14 cellular contexts compared by ENCODE assay signal in the genomic region with DNA sequence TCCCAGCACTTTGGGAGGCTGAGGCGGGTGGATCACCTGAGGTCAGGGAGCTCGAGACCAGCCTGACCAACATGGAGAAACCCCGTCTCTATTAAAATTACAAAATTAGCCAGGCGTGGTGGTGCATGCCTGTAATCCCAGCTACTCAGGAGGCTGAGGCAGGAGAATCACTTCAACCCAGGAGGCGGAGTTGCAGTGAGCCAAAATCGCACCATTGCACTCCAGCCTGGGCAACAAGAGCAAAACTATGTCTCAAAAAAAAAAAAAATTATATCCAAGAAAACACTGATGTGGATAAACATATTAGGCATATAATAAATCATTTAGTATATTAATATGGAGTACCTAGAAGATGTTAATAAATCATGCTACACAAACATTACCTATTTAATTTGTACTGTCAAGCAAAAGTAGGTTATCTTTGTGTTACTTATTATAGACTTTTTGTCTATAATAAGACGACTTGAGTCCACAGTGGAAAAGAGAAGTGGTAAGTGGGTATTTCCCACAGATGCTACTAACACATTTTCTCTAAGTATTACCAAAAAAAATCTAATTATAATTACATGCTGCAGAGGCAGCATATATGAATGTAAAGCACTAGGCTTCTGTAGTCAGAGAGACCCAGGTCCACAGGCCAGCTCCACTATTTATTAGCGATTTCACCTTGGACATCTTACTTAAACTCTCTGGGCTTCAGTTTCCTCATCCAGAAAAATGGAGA. TPM values are rescaled to one million over a fixed set of nuclear protein-coding genes. Genes with fewer than 3 reads are reported as not detected.
A peak's percentile ranks its signal among the peaks of the same experiment; 100 is the strongest.
DNase-seq lines count a peak whose midpoint lies in the region; ATAC-seq, FAIRE-seq and TF ChIP-seq lines count a peak whose summit lies in the region.
"Had no signal": no experiment of that assay in that cellular context is flagged by ENCODE, and none has a peak within 500 bp of the region (broad histone marks: within the 10 kb centered on the region; RNA-seq: fewer than 3 reads in every experiment).

No MANE protein-coding gene starts in this region.

- no peaks in the 10 kb centered on the region for H3K9me3 Mint-ChIP-seq in osteocyte (ENCODE audit: unreplicated experiment)
- H3K9me3 Mint-ChIP-seq: activated naive CD4-positive, alpha-beta T cell treated with anti-CD3 and anti-CD28 coated beads, Interleukin-2, amount 50 U/mL, for 72 hours; naive thymus-derived CD4-positive, alpha-beta T cell had no signal

- CTCF ChIA-PET in GM10248 (lab: Yijun Ruan, JAX), result interaction anchor here (1.2 to 15.0 kb wide), 9 partner anchors 9 to 130 kb away, joined by 3 to 162 read pairs (median 5); a partner anchor contains a TSS

- no peaks in the 10 kb centered on the region for H3K79me2 ChIP-seq in SU-DHL-6 (ENCODE audit: insufficient read depth, low read length)

- ATAC-seq in HG02623 (IDR thresholded peaks at IDR 0.05; ENCODE audit: unreplicated experiment) (peak; percentile 42), HG03521 (IDR thresholded peaks at IDR 0.05; ENCODE audit: unreplicated experiment) (no peak)
- ATAC-seq: activated naive CD4-positive, alpha-beta T cell treated with anti-CD3 and anti-CD28 coated beads, Interleukin-2, amount 50 U/mL, for 72 hours; K562; naive thymus-derived CD4-positive, alpha-beta T cell had no signal

- H4K20me1 ChIP-seq in SU-DHL-6 (ENCODE audit: low read depth, low read length), result no peaks in the 10 kb centered on the region

- no peak overlapping the region for H2AFZ ChIP-seq in SU-DHL-6 (ENCODE audit: low read depth, low read length, severe bottlenecking)

- H3K4me2 ChIP-seq in SU-DHL-6 (ENCODE audit: low read depth, low read length, poor library complexity, severe bottlenecking), result peak overlapping the region; percentile 19

- peak overlapping the region; percentile 96 for H3K27ac Mint-ChIP-seq in osteocyte (ENCODE audit: unreplicated experiment)
- H3K27ac Mint-ChIP-seq: activated naive CD4-positive, alpha-beta T cell treated with anti-CD3 and anti-CD28 coated beads, Interleukin-2, amount 50 U/mL, for 72 hours had no signal

- FAIRE-seq in urothelium cell line (lab: Jason Lieb, UNC), result no peak
- FAIRE-seq: K562 had no signal

- H3K9me3 ChIP-seq in SU-DHL-6 (ENCODE audit: insufficient read depth, low read length), result no peaks in the 10 kb centered on the region
- H3K9me3 ChIP-seq: esophagus muscularis mucosa had no signal

- TF ChIP-seq CTCF in GM10248 (IDR thresholded peaks at IDR 0.05; ENCODE audit: control extremely low read depth, extremely low read depth, low read depth, missing control alignments) (no peak), SU-DHL-6 (IDR thresholded peaks at IDR 0.05; ENCODE audit: insufficient read depth, low read length, poor library complexity, severe bottlenecking) (no peak), osteocyte (IDR thresholded peaks at IDR 0.05) (no peak)

- H3K27me3 Mint-ChIP-seq in osteocyte (ENCODE audit: unreplicated experiment), result no peaks in the 10 kb centered on the region
- H3K27me3 Mint-ChIP-seq: naive thymus-derived CD4-positive, alpha-beta T cell had no signal

- H3K9me2 ChIP-seq in SU-DHL-6 (replicated peaks; ENCODE audit: insufficient read depth, low read length), result no peaks in the 10 kb centered on the region

- no peak overlapping the region for H3K27ac ChIP-seq in SU-DHL-6 (ENCODE audit: low read depth, low read length)

- peaks cover 12% of the 10 kb centered on the region for H3K36me3 Mint-ChIP-seq in osteocyte (ENCODE audit: unreplicated experiment)
- H3K36me3 Mint-ChIP-seq: activated naive CD4-positive, alpha-beta T cell treated with anti-CD3 and anti-CD28 coated beads, Interleukin-2, amount 50 U/mL, for 72 hours had no signal

- H3F3A ChIP-seq in SU-DHL-6 (ENCODE audit: insufficient read depth), result no peaks in the 10 kb centered on the region

- H3K36me3 ChIP-seq in SU-DHL-6 (ENCODE audit: low read length), result no peaks in the 10 kb centered on the region

- no peak overlapping the region for H3K9ac ChIP-seq in SU-DHL-6 (ENCODE audit: low read length)

- H3K27me3 ChIP-seq in SU-DHL-6 (ENCODE audit: low read length), result no peaks in the 10 kb centered on the region
- H3K27me3 ChIP-seq: esophagus muscularis mucosa had no signal

- POLR2A ChIA-PET in GM10248 (lab: Yijun Ruan, JAX), result no interaction called here

- DNase-seq in GM10248 (ENCODE audit: extremely low spot score) (peak; percentile 33), osteocyte (ENCODE audit: extremely low spot score, unreplicated experiment) (no peak), NCI-H1092 (lab: John Stamatoyannopoulos, UW) (no peak), urothelium cell line (ENCODE audit: low spot score) (no peak), NCI-H1105 (lab: John Stamatoyannopoulos, UW) (no peak)
- DNase-seq: GOT3; naive thymus-derived CD4-positive, alpha-beta T cell; T1000 had no signal

- H3K4me3 ChIP-seq in SU-DHL-6 (ENCODE audit: insufficient read depth, low read length, poor library complexity, severe bottlenecking), result no peak overlapping the region
- H3K4me3 ChIP-seq: esophagus muscularis mucosa, K562 had no signal

- H3K4me3 Mint-ChIP-seq in osteocyte (ENCODE audit: unreplicated experiment), result no peak overlapping the region
- H3K4me3 Mint-ChIP-seq: naive thymus-derived CD4-positive, alpha-beta T cell had no signal

- H3K4me1 Mint-ChIP-seq in osteocyte (ENCODE audit: unreplicated experiment), result peaks cover 42% of the 10 kb centered on the region

RNA-seq across cellular contexts. Expression of a gene that starts 34.5 kb away (rescaled TPM):
- total RNA-seq in osteocyte, result 16.2 and 17.5 TPM in 2 replicates
